ENCODE assay signal across 1 cellular context in the genomic region with DNA sequence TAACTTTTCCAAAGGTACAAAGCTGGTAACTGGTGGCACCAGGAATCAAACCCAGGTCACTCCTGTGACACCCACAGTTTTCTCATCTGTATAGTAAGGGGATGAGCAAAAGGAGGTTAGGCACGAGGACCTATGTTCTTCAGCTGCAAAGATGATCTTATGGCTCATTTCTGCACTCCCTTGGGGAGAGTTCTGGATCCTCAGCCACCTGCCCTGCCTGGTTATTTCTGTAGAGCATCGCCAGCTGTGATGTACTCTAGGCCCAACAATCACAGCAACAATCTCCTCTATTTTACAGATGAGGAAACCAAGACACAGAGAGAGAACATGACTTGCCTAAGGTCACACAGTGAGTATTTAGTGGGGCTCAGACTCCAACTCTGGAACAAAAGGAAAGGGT.
TF ChIP-seq lines count a peak whose summit lies in the region.

No MANE protein-coding gene starts in this region.

TF ChIP-seq in WTC11, 78 proteins besides CTCF, POLR2A, EP300 and RAD21 (continued from another document):
- TF ChIP-seq, protein P1, sequence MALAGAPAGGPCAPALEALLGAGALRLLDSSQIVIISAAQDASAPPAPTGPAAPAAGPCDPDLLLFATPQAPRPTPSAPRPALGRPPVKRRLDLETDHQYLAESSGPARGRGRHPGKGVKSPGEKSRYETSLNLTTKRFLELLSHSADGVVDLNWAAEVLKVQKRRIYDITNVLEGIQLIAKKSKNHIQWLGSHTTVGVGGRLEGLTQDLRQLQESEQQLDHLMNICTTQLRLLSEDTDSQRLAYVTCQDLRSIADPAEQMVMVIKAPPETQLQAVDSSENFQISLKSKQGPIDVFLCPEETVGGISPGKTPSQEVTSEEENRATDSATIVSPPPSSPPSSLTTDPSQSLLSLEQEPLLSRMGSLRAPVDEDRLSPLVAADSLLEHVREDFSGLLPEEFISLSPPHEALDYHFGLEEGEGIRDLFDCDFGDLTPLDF (CRISPR knock-in tag; IDR thresholded peaks at IDR 0.05): no peak
- TF ChIP-seq GTF2I (CRISPR knock-in tag; conservative IDR thresholded peaks at IDR 0.05) (no peak), KAT7 (CRISPR knock-in tag; IDR thresholded peaks at IDR 0.05; ENCODE audit: borderline replicate concordance) (no peak), JAZF1 (CRISPR knock-in tag; IDR thresholded peaks at IDR 0.05) (no peak), ETV6 (CRISPR knock-in tag; IDR thresholded peaks at IDR 0.05) (no peak), GABPB1 (CRISPR knock-in tag; IDR thresholded peaks at IDR 0.05) (no peak), SP1 (CRISPR knock-in tag; conservative IDR thresholded peaks at IDR 0.05) (no peak), HMGA2 (CRISPR knock-in tag; IDR thresholded peaks at IDR 0.05) (no peak)
- TF ChIP-seq, protein P2, sequence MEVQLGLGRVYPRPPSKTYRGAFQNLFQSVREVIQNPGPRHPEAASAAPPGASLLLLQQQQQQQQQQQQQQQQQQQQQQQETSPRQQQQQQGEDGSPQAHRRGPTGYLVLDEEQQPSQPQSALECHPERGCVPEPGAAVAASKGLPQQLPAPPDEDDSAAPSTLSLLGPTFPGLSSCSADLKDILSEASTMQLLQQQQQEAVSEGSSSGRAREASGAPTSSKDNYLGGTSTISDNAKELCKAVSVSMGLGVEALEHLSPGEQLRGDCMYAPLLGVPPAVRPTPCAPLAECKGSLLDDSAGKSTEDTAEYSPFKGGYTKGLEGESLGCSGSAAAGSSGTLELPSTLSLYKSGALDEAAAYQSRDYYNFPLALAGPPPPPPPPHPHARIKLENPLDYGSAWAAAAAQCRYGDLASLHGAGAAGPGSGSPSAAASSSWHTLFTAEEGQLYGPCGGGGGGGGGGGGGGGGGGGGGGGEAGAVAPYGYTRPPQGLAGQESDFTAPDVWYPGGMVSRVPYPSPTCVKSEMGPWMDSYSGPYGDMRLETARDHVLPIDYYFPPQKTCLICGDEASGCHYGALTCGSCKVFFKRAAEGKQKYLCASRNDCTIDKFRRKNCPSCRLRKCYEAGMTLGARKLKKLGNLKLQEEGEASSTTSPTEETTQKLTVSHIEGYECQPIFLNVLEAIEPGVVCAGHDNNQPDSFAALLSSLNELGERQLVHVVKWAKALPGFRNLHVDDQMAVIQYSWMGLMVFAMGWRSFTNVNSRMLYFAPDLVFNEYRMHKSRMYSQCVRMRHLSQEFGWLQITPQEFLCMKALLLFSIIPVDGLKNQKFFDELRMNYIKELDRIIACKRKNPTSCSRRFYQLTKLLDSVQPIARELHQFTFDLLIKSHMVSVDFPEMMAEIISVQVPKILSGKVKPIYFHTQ (CRISPR knock-in tag; IDR thresholded peaks at IDR 0.05): no peak
- TF ChIP-seq, protein P3, sequence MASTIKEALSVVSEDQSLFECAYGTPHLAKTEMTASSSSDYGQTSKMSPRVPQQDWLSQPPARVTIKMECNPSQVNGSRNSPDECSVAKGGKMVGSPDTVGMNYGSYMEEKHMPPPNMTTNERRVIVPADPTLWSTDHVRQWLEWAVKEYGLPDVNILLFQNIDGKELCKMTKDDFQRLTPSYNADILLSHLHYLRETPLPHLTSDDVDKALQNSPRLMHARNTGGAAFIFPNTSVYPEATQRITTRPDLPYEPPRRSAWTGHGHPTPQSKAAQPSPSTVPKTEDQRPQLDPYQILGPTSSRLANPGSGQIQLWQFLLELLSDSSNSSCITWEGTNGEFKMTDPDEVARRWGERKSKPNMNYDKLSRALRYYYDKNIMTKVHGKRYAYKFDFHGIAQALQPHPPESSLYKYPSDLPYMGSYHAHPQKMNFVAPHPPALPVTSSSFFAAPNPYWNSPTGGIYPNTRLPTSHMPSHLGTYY (CRISPR knock-in tag; IDR thresholded peaks at IDR 0.05): no peak
